21 cellular contexts compared by ENCODE assay signal in the genomic region with DNA sequence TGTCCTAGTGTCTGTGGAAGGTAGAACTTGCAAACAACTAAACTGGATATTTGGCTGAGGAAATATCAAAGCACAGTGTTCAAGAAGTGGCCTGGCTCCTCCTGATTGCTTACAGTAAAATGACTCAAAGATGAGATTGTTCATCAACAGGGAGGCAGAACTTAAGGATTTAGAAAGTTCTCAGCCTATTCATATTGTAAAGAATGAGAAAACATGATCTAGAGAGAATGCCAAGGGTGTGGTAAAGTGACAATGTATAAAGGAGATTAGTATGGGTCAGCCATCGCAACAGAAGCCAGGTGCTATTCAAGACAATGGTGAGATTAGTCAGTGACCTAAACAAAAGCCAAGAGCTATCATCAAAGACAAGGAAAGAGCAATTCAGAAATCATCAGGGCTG.
"Had no signal": no experiment of that assay in that cellular context is flagged by ENCODE, and none has a peak within 500 bp of the region (broad histone marks: within the 10 kb centered on the region; RNA-seq: fewer than 3 reads in every experiment).

No MANE protein-coding gene starts in this region.

- H3K4me1 ChIP-seq: adrenal gland, Peyer's patch, SJSA1 had no signal

- H3K36me3 ChIP-seq: adrenal gland, Peyer's patch, SJSA1 had no signal

- H3K9me3 ChIP-seq: adrenal gland, Peyer's patch, SJSA1 had no signal

- H3K9ac ChIP-seq: KMS-11 had no signal

- DNase-seq: activated CD4-positive, alpha-beta T cell treated with anti-CD3 and anti-CD28 coated beads for 48 hours; activated CD4-positive, alpha-beta T cell treated with anti-CD3 and anti-CD28 coated beads, Interleukin-2, amount 50 U/mL, for 4 hours; activated CD4-positive, CD25-positive, alpha-beta regulatory T cell treated with anti-CD3 and anti-CD28 coated beads, Interleukin-2, amount 50 U/mL, for 72 hours; activated CD8-positive, alpha-beta memory T cell treated with anti-CD3 and anti-CD28 coated beads, Interleukin-2, amount 50 U/mL, for 48 hours; activated CD8-positive, alpha-beta T cell treated with anti-CD3 and anti-CD28 coated beads, Interleukin-2, amount 10 ng/mL, durations not matched to agents 7 days and 5 days; activated naive CD4-positive, alpha-beta T cell treated with anti-CD3 and anti-CD28 coated beads, Interleukin-2, amount 50 U/mL, for 16 hours; activated naive CD8-positive, alpha-beta T cell treated with anti-CD3 and anti-CD28 coated beads, Interleukin-2, amount 10 ng/mL, durations not matched to agents 7 days and 5 days; activated T-cell treated with anti-CD3 and anti-CD28 coated beads, Interleukin-2, amount 50 U/mL, for 1 hour; adrenal gland; anterior cingulate cortex; NCI-H1092; NCI-H1417; NCI-H2029; NCI-H2227 treated with DMSO at 0.1 percent for 48 hours; NCI-H446 treated with DMSO at 0.1 percent for 48 hours; NCI-H526; Peyer's patch; SHP77 had no signal

- H3K27me3 ChIP-seq: adrenal gland, Peyer's patch, SJSA1 had no signal

- H3K27ac ChIP-seq: adrenal gland, KMS-11, Peyer's patch, RWPE1, SJSA1 had no signal

- H3K4me2 ChIP-seq: KMS-11 had no signal

- H3K4me3 ChIP-seq: adrenal gland, Peyer's patch, SJSA1 had no signal
